Comparison of ENCODE assay signal across 2 cellular contexts in genomic region chr22:30889996-30890480, GRCh38.
TF ChIP-seq lines count a peak whose summit lies in the region.

No MANE protein-coding gene starts in this region.

TF ChIP-seq in SK-N-SH, 30 proteins besides CTCF, POLR2A, EP300 and RAD21 (continued from another document):
- TF ChIP-seq PBX3 (IDR thresholded peaks at IDR 0.05) (no peak), MXI1 (IDR thresholded peaks at IDR 0.05; ENCODE audit: low read depth, low read length) (no peak), FOXJ3 (CRISPR knock-in tag; IDR thresholded peaks at IDR 0.05) (no peak), POLR2AphosphoS5 (IDR thresholded peaks at IDR 0.05; ENCODE audit: low read depth, low read length) (no peak), EZH2phosphoT487 (IDR thresholded peaks at IDR 0.05; ENCODE audit: borderline replicate concordance, low read depth) (no peak), SMC3 (IDR thresholded peaks at IDR 0.05; ENCODE audit: low read depth, low read length) (no peak)

TF ChIP-seq in SK-N-SH treated with all-trans-retinoic acid at 6 μM for 48 hours, 23 proteins besides CTCF, POLR2A, EP300 and RAD21 (continued from another document):
- TF ChIP-seq ARNTL (CRISPR knock-in tag; IDR thresholded peaks at IDR 0.05; ENCODE audit: borderline replicate concordance, low read depth): no peak
- TF ChIP-seq BACH2 (CRISPR knock-in tag; IDR thresholded peaks at IDR 0.05; ENCODE audit: borderline replicate concordance): no peak
- TF ChIP-seq ZNF8 (CRISPR knock-in tag; IDR thresholded peaks at IDR 0.05): no peak
- no peak for TF ChIP-seq ZC3H10 (CRISPR knock-in tag; IDR thresholded peaks at IDR 0.05)
- no peak for TF ChIP-seq PPARA (CRISPR knock-in tag; IDR thresholded peaks at IDR 0.05; ENCODE audit: borderline replicate concordance)
- no peak for TF ChIP-seq SNAI2 (CRISPR knock-in tag; IDR thresholded peaks at IDR 0.05)
- no peak for TF ChIP-seq CSDC2 (CRISPR knock-in tag; IDR thresholded peaks at IDR 0.05)
- TF ChIP-seq POU6F1 (CRISPR knock-in tag; IDR thresholded peaks at IDR 0.05; ENCODE audit: borderline replicate concordance, low read depth): no peak
- no peak for TF ChIP-seq ZFP30 (CRISPR knock-in tag; IDR thresholded peaks at IDR 0.05)
- TF ChIP-seq ZNF70 (CRISPR knock-in tag; IDR thresholded peaks at IDR 0.05): no peak
- no peak for TF ChIP-seq TSHZ2 (CRISPR knock-in tag; IDR thresholded peaks at IDR 0.05)
- TF ChIP-seq PATZ1 (CRISPR knock-in tag; IDR thresholded peaks at IDR 0.05; ENCODE audit: borderline replicate concordance): no peak
- TF ChIP-seq RARB (CRISPR knock-in tag; IDR thresholded peaks at IDR 0.05): no peak
- no peak for TF ChIP-seq ESRRG (CRISPR knock-in tag; IDR thresholded peaks at IDR 0.05)
- TF ChIP-seq TOX (CRISPR knock-in tag; IDR thresholded peaks at IDR 0.05; ENCODE audit: borderline replicate concordance): no peak
- no peak for TF ChIP-seq ZNF565 (CRISPR knock-in tag; conservative IDR thresholded peaks at IDR 0.05; ENCODE audit: low read depth)
- no peak for TF ChIP-seq ISL1 (CRISPR knock-in tag; IDR thresholded peaks at IDR 0.05)
